ENCODE assay signal across 9 cellular contexts in genomic region chr6:36028887-36029324, GRCh38. TPM values are rescaled to one million over a fixed set of nuclear protein-coding genes. Genes with fewer than 3 reads are reported as not detected.
A peak's percentile ranks its signal among the peaks of the same experiment; 100 is the strongest.
DNase-seq lines count a peak whose midpoint lies in the region; ATAC-seq and TF ChIP-seq lines count a peak whose summit lies in the region.
"Had no signal": no experiment of that assay in that cellular context is flagged by ENCODE, and none has a peak within 500 bp of the region (broad histone marks: within the 10 kb centered on the region; RNA-seq: fewer than 3 reads in every experiment).

No MANE protein-coding gene starts in this region.

- peak overlapping the region; percentile 96 for H3K4me2 ChIP-seq in SK-N-SH

- intact Hi-C loops in CD8-positive, alpha-beta T cell (cut with DNase I, micrococcal nuclease), result loop anchor here (5.0 to 10.0 kb wide), 4 partner anchors 33 to 1604 kb away; partner anchors contain the start of gene RPS10 (in 1 of the 2)

- peak; percentile 42 for ATAC-seq in CD8-positive, alpha-beta T cell
- ATAC-seq in omental fat pad (ENCODE audit: low FRiP score) (peak; percentile 25), HG02870 (IDR thresholded peaks at IDR 0.05; ENCODE audit: unreplicated experiment) (no peak)

- peak; percentile 26 to 83 (median 78) for DNase-seq in CD8-positive, alpha-beta T cell
- DNase-seq in SK-N-SH (peak; percentile 53), glutamatergic neuron (peak; percentile 45), omental fat pad (ENCODE audit: low spot score) (peak; percentile 51), substantia nigra (lab: John Stamatoyannopoulos, UW) (peak in 29 of 49 donors; percentile 3 to 51 (median 23))

- H3K36me3 Mint-ChIP-seq in CD8-positive, alpha-beta T cell, result peaks cover 8% of the 10 kb centered on the region
- H3K36me3 Mint-ChIP-seq in IgD-negative memory B cell (no peaks in the 10 kb centered on the region), glutamatergic neuron (ENCODE audit: unreplicated experiment) (no peaks in the 10 kb centered on the region)
- no peaks in the 10 kb centered on the region for H3K36me3 Mint-ChIP-seq in activated naive CD4-positive, alpha-beta T cell treated with anti-CD3 and anti-CD28 coated beads, Interleukin-2, amount 50 U/mL, for 24 hours

- H3K4me3 ChIP-seq in CD8-positive, alpha-beta T cell (ENCODE audit: low read depth, low read length), result peak overlapping the region; percentile 85
- peak overlapping the region; percentile 96 to 97 for H3K4me3 ChIP-seq in SK-N-SH (ENCODE audit: low read depth in 2 of 2, low read length in 1 of 2)

- POLR2A ChIA-PET in CD8-positive, alpha-beta T cell (lab: Charles Lee), result interaction anchor here (0.5 to 3.9 kb wide), 19 partner anchors 14 to 344 kb away, joined by 3 to 39 read pairs (median 5); partner anchors contain the start of genes BRPF3 and MAPK13
- POLR2A ChIA-PET in SK-N-SH (lab: Yijun Ruan, JAX), result interaction anchor here (1.2 to 2.4 kb wide), 7 partner anchors 41 to 103 kb away, joined by 3 to 14 read pairs (median 4); no protein-coding TSS in a partner anchor

- WGBS in SK-N-SH (ENCODE audit: low lambda C conversion rate), result 1% methylated on average over 13 of the region's 13 CpGs

- peaks cover 22% of the 10 kb centered on the region for H4K20me1 ChIP-seq in SK-N-SH (ENCODE audit: insufficient read depth)

- peak overlapping the region; percentile 27 for H2AFZ ChIP-seq in SK-N-SH (ENCODE audit: low read depth)

- peak overlapping the region; percentile 91 for H3K9ac ChIP-seq in SK-N-SH

- no peaks in the 10 kb centered on the region for H3K9me3 Mint-ChIP-seq in CD8-positive, alpha-beta T cell
- H3K9me3 Mint-ChIP-seq in IgD-negative memory B cell, result no peaks in the 10 kb centered on the region
- no peaks in the 10 kb centered on the region for H3K9me3 Mint-ChIP-seq in activated naive CD4-positive, alpha-beta T cell treated with anti-CD3 and anti-CD28 coated beads, Interleukin-2, amount 50 U/mL, for 24 hours
- peaks cover 18% of the 10 kb centered on the region for H3K9me3 Mint-ChIP-seq in glutamatergic neuron (ENCODE audit: unreplicated experiment)

- H3K4me3 Mint-ChIP-seq in CD8-positive, alpha-beta T cell, result peak overlapping the region; percentile 90
- H3K4me3 Mint-ChIP-seq in IgD-negative memory B cell (peak overlapping the region; percentile 80 to 98 (median 92)), glutamatergic neuron (ENCODE audit: unreplicated experiment) (peak overlapping the region; percentile 99)
- peak overlapping the region; percentile 93 for H3K4me3 Mint-ChIP-seq in activated naive CD4-positive, alpha-beta T cell treated with anti-CD3 and anti-CD28 coated beads, Interleukin-2, amount 50 U/mL, for 24 hours

- CTCF ChIA-PET in CD8-positive, alpha-beta T cell (lab: Charles Lee), result interaction anchor here (0.7 to 10.1 kb wide), 17 partner anchors 10 to 332 kb away, joined by 3 to 196 read pairs (median 5); no protein-coding TSS in a partner anchor
- CTCF ChIA-PET in SK-N-SH (lab: Yijun Ruan, JAX), result interaction anchor here (0.7 to 8.3 kb wide), 18 partner anchors 16 to 329 kb away, joined by 3 to 224 read pairs (median 6); partner anchors contain the start of gene BRPF3

- peaks cover 23% of the 10 kb centered on the region for H3F3A ChIP-seq in SK-N-SH (replicated peaks; ENCODE audit: insufficient read depth)

- H3K9me2 ChIP-seq in SK-N-SH, result no peaks in the 10 kb centered on the region

- H3K27me3 ChIP-seq in CD8-positive, alpha-beta T cell (ENCODE audit: insufficient read depth, low read length), result no peaks in the 10 kb centered on the region
- H3K27me3 ChIP-seq in SK-N-SH (ENCODE audit: insufficient read depth), result no peaks in the 10 kb centered on the region

- TF ChIP-seq EP300 in SK-N-SH (IDR thresholded peaks at IDR 0.05; ENCODE audit: borderline replicate concordance in 1 of 2, low read depth in 1 of 2, low read length in 1 of 2), result no peak

- TF ChIP-seq CTCF in CD8-positive, alpha-beta T cell (IDR thresholded peaks at IDR 0.05), result no peak
- TF ChIP-seq CTCF in SK-N-SH (IDR thresholded peaks at IDR 0.05) (no peak), glutamatergic neuron (IDR thresholded peaks at IDR 0.05; ENCODE audit: partially characterized antibody, unreplicated experiment) (no peak), omental fat pad (IDR thresholded peaks at IDR 0.05) (no peak)

- peaks cover 11% of the 10 kb centered on the region for H3K27me3 Mint-ChIP-seq in CD8-positive, alpha-beta T cell (ENCODE audit: low read depth)
- H3K27me3 Mint-ChIP-seq in IgD-negative memory B cell (peaks cover 13% of the 10 kb centered on the region), glutamatergic neuron (ENCODE audit: unreplicated experiment) (peaks cover 12% of the 10 kb centered on the region)
- peaks cover 11% of the 10 kb centered on the region for H3K27me3 Mint-ChIP-seq in activated naive CD4-positive, alpha-beta T cell treated with anti-CD3 and anti-CD28 coated beads, Interleukin-2, amount 50 U/mL, for 24 hours

- H3K27ac Mint-ChIP-seq in CD8-positive, alpha-beta T cell, result peak overlapping the region; percentile 91
- H3K27ac Mint-ChIP-seq in IgD-negative memory B cell (peak overlapping the region; percentile 5 to 59 (median 41)), glutamatergic neuron (ENCODE audit: unreplicated experiment) (peak overlapping the region; percentile 96)
- H3K27ac Mint-ChIP-seq in activated naive CD4-positive, alpha-beta T cell treated with anti-CD3 and anti-CD28 coated beads, Interleukin-2, amount 50 U/mL, for 24 hours, result peak overlapping the region; percentile 91

- H3K4me1 Mint-ChIP-seq in CD8-positive, alpha-beta T cell (ENCODE audit: low read depth), result peaks cover 52% of the 10 kb centered on the region
- H3K4me1 Mint-ChIP-seq in IgD-negative memory B cell (peaks cover 34 to 40% (median 35%) of the 10 kb centered on the region in 3 donors), glutamatergic neuron (ENCODE audit: low read depth, unreplicated experiment) (peaks cover 19% of the 10 kb centered on the region)
- H3K4me1 Mint-ChIP-seq in activated naive CD4-positive, alpha-beta T cell treated with anti-CD3 and anti-CD28 coated beads, Interleukin-2, amount 50 U/mL, for 24 hours, result peaks cover 53% of the 10 kb centered on the region

- 0 out of 2 replicates have a peak, but pooled peaks have one; percentile 11 for TF ChIP-seq RAD21 in SK-N-SH (IDR thresholded peaks at IDR 0.05; ENCODE audit: low read length)

- H3K36me3 ChIP-seq in CD8-positive, alpha-beta T cell (ENCODE audit: insufficient read depth, low read length), result no peaks in the 10 kb centered on the region
- H3K36me3 ChIP-seq in SK-N-SH (replicated peaks in 1 of 2; ENCODE audit: control insufficient read depth in 1 of 2, insufficient read depth in 2 of 2, low read length in 1 of 2), result no peaks in the 10 kb centered on the region

- peak overlapping the region; percentile 73 for H3K27ac ChIP-seq in CD8-positive, alpha-beta T cell (ENCODE audit: low read depth, low read length)
- peak overlapping the region; percentile 72 to 88 for H3K27ac ChIP-seq in SK-N-SH (ENCODE audit: low read depth in 2 of 2, low read length in 1 of 2)
- H3K27ac ChIP-seq in substantia nigra (ENCODE audit: low read depth, low read length, poor library complexity, severe bottlenecking), result no peak overlapping the region

- no peaks in the 10 kb centered on the region for H3K9me3 ChIP-seq in CD8-positive, alpha-beta T cell (ENCODE audit: low read length)
- no peaks in the 10 kb centered on the region for H3K9me3 ChIP-seq in SK-N-SH

- H3K4me1 ChIP-seq in CD8-positive, alpha-beta T cell (ENCODE audit: insufficient read depth, low read length), result peaks cover 27% of the 10 kb centered on the region
- H3K4me1 ChIP-seq in SK-N-SH (ENCODE audit: control insufficient read depth in 1 of 2, insufficient read depth in 2 of 2, low read depth in 1 of 2, low read length in 1 of 2), result no peaks in the 10 kb centered on the region; a peak in 2 of 4 replicates

- H3K79me2 ChIP-seq in SK-N-SH (ENCODE audit: insufficient read depth), result peaks cover 63% of the 10 kb centered on the region

TF ChIP-seq in SK-N-SH, 30 proteins besides CTCF, POLR2A, EP300 and RAD21 (continues in another document):
- TF ChIP-seq USF1 (IDR thresholded peaks at IDR 0.05; ENCODE audit: borderline replicate concordance, low read depth) (no peak), FOXJ3 (CRISPR knock-in tag; IDR thresholded peaks at IDR 0.05) (no peak), FOSL2 (IDR thresholded peaks at IDR 0.05; ENCODE audit: borderline replicate concordance, low read depth) (0 out of 2 replicates have a peak, but pooled peaks have one; percentile 6), YY1 (IDR thresholded peaks at IDR 0.05; ENCODE audit: low read depth) (peak; percentile 18; the same call in 1 of the 2 replicates), GATA2 (CRISPR knock-in tag; IDR thresholded peaks at IDR 0.05) (peak; percentile 34; the same call in 1 of the 2 replicates), NFIC (IDR thresholded peaks at IDR 0.05; ENCODE audit: borderline replicate concordance) (peak; percentile 25; the same call in 1 of the 2 replicates), SIN3A (IDR thresholded peaks at IDR 0.05; ENCODE audit: borderline replicate concordance, low read depth, low read length) (peak; percentile 60; the same call in 1 of the 2 replicates), TAF1 (IDR thresholded peaks at IDR 0.05; ENCODE audit: borderline replicate concordance, low read depth, low read length) (peak; percentile 38; the same call in 1 of the 2 replicates), TCF12 (IDR thresholded peaks at IDR 0.05) (0 out of 2 replicates have a peak, but pooled peaks have one; percentile 2), MAX (IDR thresholded peaks at IDR 0.05; ENCODE audit: low read depth) (0 out of 2 replicates have a peak, but pooled peaks have one; percentile 27)

RNA-seq across cellular contexts. Expression of gene MAPK14, which starts 1.3 kb away (rescaled TPM):
- 10 to 100 TPM; 34.5 to 34.9 TPM for total RNA-seq in CD8-positive, alpha-beta T cell
- polyA plus RNA-seq in IgD-negative memory B cell (33.4 TPM), SK-N-SH (2012; rRNA removed) (19.8 and 27.4 TPM in 2 replicates)
- 17.7 and 20.1 TPM in 2 replicates for polyA plus RNA-seq in SK-N-SH (2012; cell fraction: cytosol; rRNA removed)
- polyA plus RNA-seq in SK-N-SH (2012; cell fraction: nucleus; rRNA removed), result 32.4 and 55.7 TPM in 2 replicates
- total RNA-seq in glutamatergic neuron (ENCODE audit: unreplicated experiment) (46.2 TPM), omental fat pad (100 to 1,000 TPM in 3 of 4 donors, 10 to 100 TPM in 1; 91.9 to 133 (median 117) TPM)

RNA-seq across cellular contexts. Expression of gene SLC26A8, which starts 4.5 kb away (rescaled TPM):
- not detected for total RNA-seq in CD8-positive, alpha-beta T cell
- polyA plus RNA-seq in IgD-negative memory B cell (not detected), SK-N-SH (2012; rRNA removed) (not detected in 2 replicates)
- polyA plus RNA-seq in SK-N-SH (2012; cell fraction: cytosol; rRNA removed), result not detected in 2 replicates
- polyA plus RNA-seq in SK-N-SH (2012; cell fraction: nucleus; rRNA removed), result 0.07 TPM in 1 of 2 replicates, not detected in the other
- total RNA-seq in glutamatergic neuron (ENCODE audit: unreplicated experiment) (0.29 TPM), omental fat pad (1 to 10 TPM in 1 of 4 donors, under 1 TPM in 3; 0.12 to 3.3 (median 0.54) TPM)
- total RNA-seq: NCI-H460 had no signal

Comparison
In these comparisons a context has a peak if more than half of its experiments do, and no peak if none do; other contexts are left out.
1. DNase-seq: peak in every context shown above with its lines; median percentile 78 in CD8-positive, alpha-beta T cell; 53 in SK-N-SH; 51 in omental fat pad; 45 in glutamatergic neuron; 23 in substantia nigra.
2. H3K27ac Mint-ChIP-seq: peak in every context shown above with its lines; median percentile 96 in glutamatergic neuron; 91 in CD8-positive, alpha-beta T cell; 91 in activated naive CD4-positive, alpha-beta T cell treated with anti-CD3 and anti-CD28 coated beads, Interleukin-2, amount 50 U/mL, for 24 hours; 41 in IgD-negative memory B cell.